31 cellular contexts compared by ENCODE assay signal in genomic region chr10:70360215-70360614, GRCh38.
"Had no signal": no experiment of that assay in that cellular context is flagged by ENCODE, and none has a peak within 500 bp of the region (broad histone marks: within the 10 kb centered on the region; RNA-seq: fewer than 3 reads in every experiment).

No MANE protein-coding gene starts in this region.

- H3K9me3 Mint-ChIP-seq: activated B cell treated with CpG ODN at 0.5 μM for 24 hours; activated CD8-positive, alpha-beta T cell treated with anti-CD3 and anti-CD28 coated beads for 36 hours; activated naive CD4-positive, alpha-beta T cell treated with anti-CD3 and anti-CD28 coated beads for 36 hours; activated naive CD4-positive, alpha-beta T cell treated with anti-CD3 and anti-CD28 coated beads, Interleukin-2, amount 50 U/mL, for 24 hours; activated T-cell treated with anti-CD3 and anti-CD28 coated beads, Interleukin-2, amount 50 U/mL, for 4 hours; activated T-helper 2 cell treated with anti-CD3 and anti-CD28 coated beads, Interferon-gamma antibody, Interleukin-2, Interleukin-4, amounts not matched to agents 10 μg/mL and 5 μg/mL and 100 μg/mL, durations not matched to agents 14 hours and 24 hours and 36 hours; dendritic cell treated with granulocyte-macrophage colony-stimulating factor and Interleukin-4, amounts not matched to agents 40 ng/mL and 50 ng/mL, for 4 days; endodermal cell; T-helper 2 cell treated with Interferon-gamma antibody and Interleukin-4, amounts not matched to agents 5 μg/mL and 100 μg/mL, for 36 hours had no signal

- H3K36me3 ChIP-seq: adrenal gland, cardiac muscle cell, WERI-Rb-1 had no signal

- H3K4me3 Mint-ChIP-seq: activated B cell treated with CpG ODN at 0.5 μM for 24 hours; activated CD8-positive, alpha-beta T cell treated with anti-CD3 and anti-CD28 coated beads for 36 hours; activated naive CD4-positive, alpha-beta T cell treated with anti-CD3 and anti-CD28 coated beads for 36 hours; activated naive CD4-positive, alpha-beta T cell treated with anti-CD3 and anti-CD28 coated beads, Interleukin-2, amount 50 U/mL, for 24 hours; activated T-cell treated with anti-CD3 and anti-CD28 coated beads, Interleukin-2, amount 50 U/mL, for 4 hours; dendritic cell treated with granulocyte-macrophage colony-stimulating factor and Interleukin-4, amounts not matched to agents 40 ng/mL and 50 ng/mL, for 4 days; endodermal cell; T-helper 17 cell; T-helper 2 cell treated with Interferon-gamma antibody and Interleukin-4, amounts not matched to agents 5 μg/mL and 100 μg/mL, for 36 hours had no signal

- H3K27ac Mint-ChIP-seq: activated B cell treated with CpG ODN at 0.5 μM for 24 hours; activated CD8-positive, alpha-beta T cell treated with anti-CD3 and anti-CD28 coated beads for 36 hours; activated naive CD4-positive, alpha-beta T cell treated with anti-CD3 and anti-CD28 coated beads for 36 hours; activated naive CD4-positive, alpha-beta T cell treated with anti-CD3 and anti-CD28 coated beads, Interleukin-2, amount 50 U/mL, for 24 hours; activated T-helper 2 cell treated with anti-CD3 and anti-CD28 coated beads, Interferon-gamma antibody, Interleukin-2, Interleukin-4, amounts not matched to agents 10 μg/mL and 5 μg/mL and 100 μg/mL, durations not matched to agents 14 hours and 24 hours and 36 hours; dendritic cell treated with granulocyte-macrophage colony-stimulating factor and Interleukin-4, amounts not matched to agents 40 ng/mL and 50 ng/mL, for 4 days; endodermal cell; T-helper 17 cell had no signal

- DNase-seq: activated B cell treated with CpG ODN at 0.5 μM for 24 hours; activated CD4-positive, alpha-beta T cell treated with anti-CD3 and anti-CD28 coated beads for 48 hours; activated CD4-positive, alpha-beta T cell treated with anti-CD3 and anti-CD28 coated beads, Interleukin-2, amount 50 U/mL, for 1 hour; activated CD4-positive, alpha-beta T cell treated with anti-CD3 and anti-CD28 coated beads, Interleukin-2, amount 50 U/mL, for 48 hours; activated CD8-positive, alpha-beta memory T cell treated with anti-CD3 and anti-CD28 coated beads for 24 hours; activated CD8-positive, alpha-beta T cell treated with anti-CD3 and anti-CD28 coated beads for 36 hours; activated effector memory CD4-positive, alpha-beta T cell treated with anti-CD3 and anti-CD28 coated beads, Interleukin-2, amount 50 U/mL, for 16 hours; activated naive CD4-positive, alpha-beta T cell treated with anti-CD3 and anti-CD28 coated beads for 36 hours; activated T-cell treated with anti-CD3 and anti-CD28 coated beads, Interleukin-2, amount 50 U/mL, for 4 hours; adrenal gland; amygdala; body of pancreas; central memory CD4-positive, alpha-beta T cell; dorsolateral prefrontal cortex; effector memory CD4-positive, alpha-beta T cell; endodermal cell; foreskin fibroblast; head of caudate nucleus; T-helper 1 cell; T-helper 17 cell; T1000; WERI-Rb-1 had no signal

- H3K27me3 Mint-ChIP-seq: activated CD8-positive, alpha-beta T cell treated with anti-CD3 and anti-CD28 coated beads for 36 hours; activated naive CD4-positive, alpha-beta T cell treated with anti-CD3 and anti-CD28 coated beads, Interleukin-2, amount 50 U/mL, for 24 hours had no signal

- ATAC-seq: activated CD4-positive, CD25-positive, alpha-beta regulatory T cell treated with anti-CD3 and anti-CD28 coated beads, Interleukin-2, amount 50 U/mL, for 24 hours; activated CD8-positive, alpha-beta T cell treated with anti-CD3 and anti-CD28 coated beads for 36 hours; activated T-cell treated with anti-CD3 and anti-CD28 coated beads, Interleukin-2, amount 50 U/mL, for 4 hours; body of pancreas; esophagus mucosa; T-helper 17 cell had no signal

- H3K27me3 ChIP-seq: adrenal gland, body of pancreas, cardiac muscle cell, dorsolateral prefrontal cortex had no signal

- FAIRE-seq: frontal cortex had no signal

- H3K27ac ChIP-seq: adrenal gland, body of pancreas, cardiac muscle cell, coronary artery, dorsolateral prefrontal cortex, WERI-Rb-1 had no signal

- H3K4me3 ChIP-seq: adrenal gland, body of pancreas, cardiac muscle cell, coronary artery, dorsolateral prefrontal cortex had no signal

- H3K9me3 ChIP-seq: adrenal gland, body of pancreas had no signal
